In genomic region chrX:66728818-66729271, GRCh38 we compare ENCODE assay signal across 1 cellular context.
A peak's percentile ranks its signal among the peaks of the same experiment; 100 is the strongest.
TF ChIP-seq lines count a peak whose summit lies in the region.

No MANE protein-coding gene starts in this region.

TF ChIP-seq in K562, 482 proteins besides CTCF, POLR2A, EP300 and RAD21 (continued from another document and continues in another):
- TF ChIP-seq MGA (IDR thresholded peaks at IDR 0.05) (no peak), ZNF121 (CRISPR knock-in tag; conservative IDR thresholded peaks at IDR 0.05) (no peak), ZNF253 (CRISPR knock-in tag; conservative IDR thresholded peaks at IDR 0.05) (no peak), BCL6 (CRISPR knock-in tag; IDR thresholded peaks at IDR 0.05) (no peak), KLF16 (IDR thresholded peaks at IDR 0.05) (no peak), TAF1 (IDR thresholded peaks at IDR 0.05; ENCODE audit: control insufficient read depth, extremely low read depth, insufficient read depth, low read length, severe bottlenecking) (no peak), CTBP1 (IDR thresholded peaks at IDR 0.05; ENCODE audit: borderline replicate concordance) (peak; percentile 55), SRSF9 (IDR thresholded peaks at IDR 0.05; ENCODE audit: borderline replicate concordance, low read depth, low read length) (no peak), ATF7 (IDR thresholded peaks at IDR 0.05) (peak; percentile 71; the same call in 1 of the 2 replicates), FOXK1 (CRISPR knock-in tag; IDR thresholded peaks at IDR 0.05; ENCODE audit: borderline replicate concordance) (peak; percentile 60; the same call in 1 of the 2 replicates), SMARCA4 (IDR thresholded peaks at IDR 0.05) (peak; percentile 67; the same call in 1 of the 2 replicates), GATAD2A (IDR thresholded peaks at IDR 0.05) (no peak), ATF1 (CRISPR knock-in tag; IDR thresholded peaks at IDR 0.05) (no peak), ATF1 (tag; IDR thresholded peaks at IDR 0.05) (peak; percentile 96), CXXC5 (CRISPR knock-in tag; IDR thresholded peaks at IDR 0.05) (peak; percentile 47), TRIM28 (IDR thresholded peaks at IDR 0.05) (peak; percentile 56; the same call in 1 of the 2 replicates), MED1 (CRISPR knock-in tag; IDR thresholded peaks at IDR 0.05; ENCODE audit: borderline replicate concordance) (no peak), NFRKB (IDR thresholded peaks at IDR 0.05; ENCODE audit: low read depth) (no peak), TEAD4 (IDR thresholded peaks at IDR 0.05; ENCODE audit: low read length) (peak; percentile 71), TEAD4 (CRISPR knock-in tag; IDR thresholded peaks at IDR 0.05; ENCODE audit: borderline replicate concordance) (no peak), PHF20 (IDR thresholded peaks at IDR 0.05; ENCODE audit: partially characterized antibody) (no peak), FUS (optimal IDR thresholded peaks at IDR 0.05; ENCODE audit: low read depth, low read length) (no peak), TAL1 (IDR thresholded peaks at IDR 0.05) (no peak), HDAC2 (IDR thresholded peaks at IDR 0.05) (0 out of 2 replicates have a peak, but pooled peaks have one; percentile 19), CEBPZ (IDR thresholded peaks at IDR 0.05; ENCODE audit: borderline replicate concordance, low read depth, low read length) (no peak), ZFPM2 (CRISPR knock-in tag; IDR thresholded peaks at IDR 0.05) (no peak), FOXO4 (CRISPR knock-in tag; IDR thresholded peaks at IDR 0.05) (no peak), STAG1 (CRISPR knock-in tag; IDR thresholded peaks at IDR 0.05; ENCODE audit: borderline replicate concordance) (peak; percentile 49; the same call in 1 of the 2 replicates), ZNF324 (CRISPR knock-in tag; IDR thresholded peaks at IDR 0.05) (no peak)
- TF ChIP-seq, protein P1, sequence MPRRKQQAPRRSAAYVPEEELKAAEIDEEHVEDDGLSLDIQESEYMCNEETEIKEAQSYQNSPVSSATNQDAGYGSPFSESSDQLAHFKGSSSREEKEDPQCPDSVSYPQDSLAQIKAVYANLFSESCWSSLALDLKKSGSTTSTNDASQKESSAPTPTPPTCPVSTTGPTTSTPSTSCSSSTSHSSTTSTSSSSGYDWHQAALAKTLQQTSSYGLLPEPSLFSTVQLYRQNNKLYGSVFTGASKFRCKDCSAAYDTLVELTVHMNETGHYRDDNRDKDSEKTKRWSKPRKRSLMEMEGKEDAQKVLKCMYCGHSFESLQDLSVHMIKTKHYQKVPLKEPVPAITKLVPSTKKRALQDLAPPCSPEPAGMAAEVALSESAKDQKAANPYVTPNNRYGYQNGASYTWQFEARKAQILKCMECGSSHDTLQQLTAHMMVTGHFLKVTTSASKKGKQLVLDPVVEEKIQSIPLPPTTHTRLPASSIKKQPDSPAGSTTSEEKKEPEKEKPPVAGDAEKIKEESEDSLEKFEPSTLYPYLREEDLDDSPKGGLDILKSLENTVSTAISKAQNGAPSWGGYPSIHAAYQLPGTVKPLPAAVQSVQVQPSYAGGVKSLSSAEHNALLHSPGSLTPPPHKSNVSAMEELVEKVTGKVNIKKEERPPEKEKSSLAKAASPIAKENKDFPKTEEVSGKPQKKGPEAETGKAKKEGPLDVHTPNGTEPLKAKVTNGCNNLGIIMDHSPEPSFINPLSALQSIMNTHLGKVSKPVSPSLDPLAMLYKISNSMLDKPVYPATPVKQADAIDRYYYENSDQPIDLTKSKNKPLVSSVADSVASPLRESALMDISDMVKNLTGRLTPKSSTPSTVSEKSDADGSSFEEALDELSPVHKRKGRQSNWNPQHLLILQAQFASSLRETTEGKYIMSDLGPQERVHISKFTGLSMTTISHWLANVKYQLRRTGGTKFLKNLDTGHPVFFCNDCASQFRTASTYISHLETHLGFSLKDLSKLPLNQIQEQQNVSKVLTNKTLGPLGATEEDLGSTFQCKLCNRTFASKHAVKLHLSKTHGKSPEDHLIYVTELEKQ (CRISPR knock-in tag; IDR thresholded peaks at IDR 0.05): no peak
- TF ChIP-seq, protein P2, sequence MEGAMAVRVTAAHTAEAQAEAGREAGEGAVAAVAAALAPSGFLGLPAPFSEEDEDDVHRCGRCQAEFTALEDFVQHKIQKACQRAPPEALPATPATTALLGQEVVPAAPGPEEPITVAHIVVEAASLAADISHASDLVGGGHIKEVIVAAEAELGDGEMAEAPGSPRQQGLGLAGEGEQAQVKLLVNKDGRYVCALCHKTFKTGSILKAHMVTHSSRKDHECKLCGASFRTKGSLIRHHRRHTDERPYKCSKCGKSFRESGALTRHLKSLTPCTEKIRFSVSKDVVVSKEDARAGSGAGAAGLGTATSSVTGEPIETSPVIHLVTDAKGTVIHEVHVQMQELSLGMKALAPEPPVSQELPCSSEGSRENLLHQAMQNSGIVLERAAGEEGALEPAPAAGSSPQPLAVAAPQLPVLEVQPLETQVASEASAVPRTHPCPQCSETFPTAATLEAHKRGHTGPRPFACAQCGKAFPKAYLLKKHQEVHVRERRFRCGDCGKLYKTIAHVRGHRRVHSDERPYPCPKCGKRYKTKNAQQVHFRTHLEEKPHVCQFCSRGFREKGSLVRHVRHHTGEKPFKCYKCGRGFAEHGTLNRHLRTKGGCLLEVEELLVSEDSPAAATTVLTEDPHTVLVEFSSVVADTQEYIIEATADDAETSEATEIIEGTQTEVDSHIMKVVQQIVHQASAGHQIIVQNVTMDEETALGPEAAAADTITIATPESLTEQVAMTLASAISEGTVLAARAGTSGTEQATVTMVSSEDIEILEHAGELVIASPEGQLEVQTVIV (CRISPR knock-in tag; IDR thresholded peaks at IDR 0.05; ENCODE audit: borderline replicate concordance): peak; percentile 75; the same call in 1 of the 2 replicates
